In genomic region chr3:48189321-48189720, GRCh38 we compare ENCODE assay signal across 1 cellular context.
TF ChIP-seq lines count a peak whose summit lies in the region.

No MANE protein-coding gene starts in this region.

TF ChIP-seq in HepG2, 621 proteins besides CTCF, POLR2A, EP300 and RAD21:
- TF ChIP-seq NR2F2 (IDR thresholded peaks at IDR 0.05; ENCODE audit: borderline replicate concordance, low read depth): no peak
- TF ChIP-seq ELF4 (CRISPR knock-in tag; IDR thresholded peaks at IDR 0.05; ENCODE audit: borderline replicate concordance): no peak
- TF ChIP-seq REPIN1 (CRISPR knock-in tag; IDR thresholded peaks at IDR 0.05; ENCODE audit: borderline replicate concordance, low read depth): no peak
- TF ChIP-seq NBN (conservative IDR thresholded peaks at IDR 0.05): no peak
- TF ChIP-seq, protein P1, sequence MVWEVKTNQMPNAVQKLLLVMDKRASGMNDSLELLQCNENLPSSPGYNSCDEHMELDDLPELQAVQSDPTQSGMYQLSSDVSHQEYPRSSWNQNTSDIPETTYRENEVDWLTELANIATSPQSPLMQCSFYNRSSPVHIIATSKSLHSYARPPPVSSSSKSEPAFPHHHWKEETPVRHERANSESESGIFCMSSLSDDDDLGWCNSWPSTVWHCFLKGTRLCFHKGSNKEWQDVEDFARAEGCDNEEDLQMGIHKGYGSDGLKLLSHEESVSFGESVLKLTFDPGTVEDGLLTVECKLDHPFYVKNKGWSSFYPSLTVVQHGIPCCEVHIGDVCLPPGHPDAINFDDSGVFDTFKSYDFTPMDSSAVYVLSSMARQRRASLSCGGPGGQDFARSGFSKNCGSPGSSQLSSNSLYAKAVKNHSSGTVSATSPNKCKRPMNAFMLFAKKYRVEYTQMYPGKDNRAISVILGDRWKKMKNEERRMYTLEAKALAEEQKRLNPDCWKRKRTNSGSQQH (CRISPR knock-in tag; IDR thresholded peaks at IDR 0.05; ENCODE audit: low read depth): no peak
- TF ChIP-seq, protein P2, sequence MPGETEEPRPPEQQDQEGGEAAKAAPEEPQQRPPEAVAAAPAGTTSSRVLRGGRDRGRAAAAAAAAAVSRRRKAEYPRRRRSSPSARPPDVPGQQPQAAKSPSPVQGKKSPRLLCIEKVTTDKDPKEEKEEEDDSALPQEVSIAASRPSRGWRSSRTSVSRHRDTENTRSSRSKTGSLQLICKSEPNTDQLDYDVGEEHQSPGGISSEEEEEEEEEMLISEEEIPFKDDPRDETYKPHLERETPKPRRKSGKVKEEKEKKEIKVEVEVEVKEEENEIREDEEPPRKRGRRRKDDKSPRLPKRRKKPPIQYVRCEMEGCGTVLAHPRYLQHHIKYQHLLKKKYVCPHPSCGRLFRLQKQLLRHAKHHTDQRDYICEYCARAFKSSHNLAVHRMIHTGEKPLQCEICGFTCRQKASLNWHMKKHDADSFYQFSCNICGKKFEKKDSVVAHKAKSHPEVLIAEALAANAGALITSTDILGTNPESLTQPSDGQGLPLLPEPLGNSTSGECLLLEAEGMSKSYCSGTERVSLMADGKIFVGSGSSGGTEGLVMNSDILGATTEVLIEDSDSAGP (CRISPR knock-in tag; IDR thresholded peaks at IDR 0.05; ENCODE audit: borderline replicate concordance): no peak
- TF ChIP-seq HOXD1 (CRISPR knock-in tag; IDR thresholded peaks at IDR 0.05): no peak
- TF ChIP-seq ZNF367 (CRISPR knock-in tag; IDR thresholded peaks at IDR 0.05; ENCODE audit: borderline replicate concordance): no peak
- TF ChIP-seq SALL1 (CRISPR knock-in tag; IDR thresholded peaks at IDR 0.05): no peak
- TF ChIP-seq MTF1 (CRISPR knock-in tag; IDR thresholded peaks at IDR 0.05): no peak
- no peak for TF ChIP-seq ZIK1 (CRISPR knock-in tag; IDR thresholded peaks at IDR 0.05; ENCODE audit: borderline replicate concordance, low read depth)
TF ChIP-seq in HepG2: peak in this region for 0.
